In genomic region chr5:36666986-36667385, GRCh38 we compare ENCODE assay signal across 17 cellular contexts.
"Had no signal": no experiment of that assay in that cellular context is flagged by ENCODE, and none has a peak within 500 bp of the region (broad histone marks: within the 10 kb centered on the region; RNA-seq: fewer than 3 reads in every experiment).

No MANE protein-coding gene starts in this region.

- H3K4me3 Mint-ChIP-seq: dendritic cell treated with granulocyte-macrophage colony-stimulating factor and Interleukin-4, amounts not matched to agents 40 ng/mL and 50 ng/mL, for 4 days; naive thymus-derived CD4-positive, alpha-beta T cell; stimulated activated naive B cell treated with anti-CD40 and anti-IgM and Interleukin-4, amounts not matched to agents 10 μg/mL and 1 μg/mL and 100 μg/mL, for 72 hours had no signal

- DNase-seq: activated naive CD4-positive, alpha-beta T cell treated with Interleukin-2 at 50 U/mL for 16 hours; activated T-cell treated with anti-CD3 and anti-CD28 coated beads for 4 hours; anterior cingulate cortex; foreskin melanocyte; head of caudate nucleus; mucosa of descending colon; naive thymus-derived CD4-positive, alpha-beta T cell; posterior cingulate gyrus; stimulated activated CD4-positive, alpha-beta T cell treated with anti-CD3 and anti-CD28 coated beads, Interleukin-2, amount 100 ng/mL, for 48 hours; stimulated activated naive B cell treated with anti-CD40 and anti-IgM and Interleukin-4, amounts not matched to agents 10 μg/mL and 1 μg/mL and 100 μg/mL, for 72 hours; transverse colon had no signal

- H3K4me1 Mint-ChIP-seq: naive thymus-derived CD4-positive, alpha-beta T cell; stimulated activated naive B cell treated with anti-CD40 and anti-IgM and Interleukin-4, amounts not matched to agents 10 μg/mL and 1 μg/mL and 100 μg/mL, for 72 hours had no signal

- ATAC-seq: activated CD4-positive, CD25-positive, alpha-beta regulatory T cell treated with anti-CD3 and anti-CD28 coated beads, Interleukin-2, amount 50 U/mL, for 24 hours; left lobe of liver; mucosa of descending colon; naive thymus-derived CD4-positive, alpha-beta T cell; stimulated activated naive B cell treated with anti-CD40 and anti-IgM and Interleukin-4, amounts not matched to agents 10 μg/mL and 1 μg/mL and 100 μg/mL, for 72 hours had no signal

- H3K27ac Mint-ChIP-seq: dendritic cell treated with granulocyte-macrophage colony-stimulating factor and Interleukin-4, amounts not matched to agents 40 ng/mL and 50 ng/mL, for 4 days; naive thymus-derived CD4-positive, alpha-beta T cell; stimulated activated naive B cell treated with anti-CD40 and anti-IgM and Interleukin-4, amounts not matched to agents 10 μg/mL and 1 μg/mL and 100 μg/mL, for 72 hours had no signal

- H3K36me3 Mint-ChIP-seq: stimulated activated naive B cell treated with anti-CD40 and anti-IgM and Interleukin-4, amounts not matched to agents 10 μg/mL and 1 μg/mL and 100 μg/mL, for 72 hours had no signal

- H3K9me3 Mint-ChIP-seq: dendritic cell treated with granulocyte-macrophage colony-stimulating factor and Interleukin-4, amounts not matched to agents 40 ng/mL and 50 ng/mL, for 4 days; naive thymus-derived CD4-positive, alpha-beta T cell; stimulated activated naive B cell treated with anti-CD40 and anti-IgM and Interleukin-4, amounts not matched to agents 10 μg/mL and 1 μg/mL and 100 μg/mL, for 72 hours had no signal

- H3K27ac ChIP-seq: breast epithelium, epithelial cell of prostate, neutrophil, transverse colon had no signal

- H3K27me3 Mint-ChIP-seq: dendritic cell treated with granulocyte-macrophage colony-stimulating factor and Interleukin-4, amounts not matched to agents 40 ng/mL and 50 ng/mL, for 4 days; stimulated activated naive B cell treated with anti-CD40 and anti-IgM and Interleukin-4, amounts not matched to agents 10 μg/mL and 1 μg/mL and 100 μg/mL, for 72 hours had no signal
